In the genomic region with DNA sequence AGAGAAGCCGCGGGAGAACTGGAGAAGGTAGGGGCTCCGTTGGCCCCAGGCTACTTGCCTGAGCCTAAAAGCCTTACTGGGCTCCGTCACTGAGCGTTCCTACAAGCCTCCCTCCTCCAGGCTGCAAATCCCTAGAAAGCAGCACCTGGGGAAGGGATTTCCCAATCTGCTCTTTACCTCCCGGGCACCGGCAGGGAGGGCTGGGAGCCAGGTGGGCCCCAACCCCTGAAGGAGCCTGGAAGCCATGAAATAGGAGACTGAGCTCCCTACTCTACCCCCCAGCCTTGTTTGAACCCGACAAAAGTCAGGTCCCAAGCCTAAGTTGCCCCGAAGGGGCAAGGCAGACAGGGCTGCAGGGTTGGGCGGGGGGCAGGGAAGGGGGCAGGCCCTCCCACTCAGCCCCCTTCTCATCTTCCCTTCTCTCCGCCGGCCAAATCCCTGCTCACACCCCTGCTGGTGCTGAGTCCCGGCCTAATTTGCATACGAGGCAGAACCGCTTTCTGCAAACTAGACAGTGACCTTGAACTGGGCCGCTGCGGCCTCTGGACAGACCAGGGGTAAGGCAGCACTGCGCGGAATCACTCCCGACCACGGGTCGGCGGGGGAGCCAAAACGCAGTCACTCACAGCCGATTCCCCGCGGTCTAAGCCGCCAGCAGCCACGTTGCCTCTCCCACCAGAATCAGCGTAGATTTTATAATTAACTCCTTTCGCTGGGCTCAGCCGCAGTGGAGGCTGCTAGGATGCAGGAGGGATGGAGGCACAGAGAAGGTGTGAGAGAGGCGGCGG, we compare ENCODE assay signal across 26 cellular contexts. TPM values are rescaled to one million over a fixed set of nuclear protein-coding genes. Genes with fewer than 3 reads are reported as not detected.
A peak's percentile ranks its signal among the peaks of the same experiment; 100 is the strongest.
DNase-seq lines count a peak whose midpoint lies in the region; ATAC-seq, FAIRE-seq and TF ChIP-seq lines count a peak whose summit lies in the region.
"Had no signal": no experiment of that assay in that cellular context is flagged by ENCODE, and none has a peak within 500 bp of the region (broad histone marks: within the 10 kb centered on the region; RNA-seq: fewer than 3 reads in every experiment).

No MANE protein-coding gene starts in this region.

- H4K91ac ChIP-seq in H1 (replicated peaks; ENCODE audit: insufficient read length, low read length) (no peak overlapping the region), neuronal stem cell (ENCODE audit: low read depth, low read length, poor library complexity) (no peak overlapping the region)

- CTCF ChIA-PET in H1 (lab: Charles Lee; ENCODE audit: partially characterized antibody): interaction anchor here (0.7 to 5.6 kb wide), 8 partner anchors 11 to 246 kb away, joined by 3 to 40 read pairs (median 6); a partner anchor contains a TSS

- 8% methylated on average over 34 of the region's 34 CpGs; no CpG with 5 or more reads in 1 of the 2 experiments for WGBS in H1 (ENCODE audit: extremely low coverage in 1 of 2, insufficient coverage in 1 of 2, insufficient read length in 1 of 2, insufficient replicate concordance in 2 of 2, low coverage in 1 of 2, low lambda C conversion rate in 2 of 2, missing lambda C conversion rate in 1 of 2), 2 experiments
- WGBS in neuronal stem cell (ENCODE audit: extremely low coverage in 2 of 2, insufficient read length in 2 of 2, insufficient replicate concordance in 1 of 2), 2 donors: no CpG with 5 or more reads among the region's 34 CpGs

- TF ChIP-seq EP300 in H1 (IDR thresholded peaks at IDR 0.05; ENCODE audit: borderline replicate concordance in 1 of 2, low read depth in 2 of 2, low read length in 2 of 2): no peak

- H3K9me3 ChIP-seq in NT2/D1 (ENCODE audit: insufficient read depth, low read length) (no peaks in the 10 kb centered on the region), H1 (ENCODE audit: insufficient read depth in 2 of 2, low read depth in 1 of 2, low read length in 1 of 2) (no peaks in the 10 kb centered on the region; a peak in 1 of 4 replicates), neuronal stem cell (replicated peaks in 1 of 2; ENCODE audit: control insufficient read depth in 2 of 2, insufficient read depth in 1 of 2, low read depth in 1 of 2, low read length in 2 of 2) (peaks cover 0 to 8% of the 10 kb centered on the region in 2 donors), HAP-1 (no peaks in the 10 kb centered on the region)
- H3K9me3 ChIP-seq: neutrophil had no signal

- H2BK5ac ChIP-seq in H1 (ENCODE audit: low read depth, low read length) (no peak overlapping the region), neuronal stem cell (ENCODE audit: low read length) (no peak overlapping the region)

- no peak overlapping the region for H3K4me2 ChIP-seq in H1 (ENCODE audit: insufficient read depth in 1 of 2, low read depth in 2 of 2, low read length in 2 of 2)
- H3K4me2 ChIP-seq in neuronal stem cell (ENCODE audit: insufficient read depth, low read length, poor library complexity, severe bottlenecking): peak overlapping the region; percentile 11

- H3K27me3 ChIP-seq in NT2/D1 (ENCODE audit: insufficient read depth, insufficient read length) (peaks cover 96% of the 10 kb centered on the region), H1 (replicated peaks in 1 of 4; ENCODE audit: control insufficient read depth in 3 of 4, extremely low read depth in 1 of 4, insufficient read depth in 3 of 4, low read length in 3 of 4) (peaks cover 98 to 100% (median 100%) of the 10 kb centered on the region in 4 experiments), neuronal stem cell (ENCODE audit: control insufficient read depth in 3 of 3, insufficient read depth in 3 of 3, low read depth in 1 of 3, low read length in 3 of 3) (peaks cover 72 to 100% (median 99%) of the 10 kb centered on the region in 3 experiments), HAP-1 (ENCODE audit: low read depth) (peaks cover 6% of the 10 kb centered on the region)

- H3K36me3 Mint-ChIP-seq in activated T-cell treated with anti-CD3 and anti-CD28 coated beads, Interleukin-2, amount 50 U/mL, for 24 hours (ENCODE audit: low read depth): no peaks in the 10 kb centered on the region
- H3K36me3 Mint-ChIP-seq: CD4-positive, CD25-positive, alpha-beta regulatory T cell had no signal

- no peak overlapping the region for H4K5ac ChIP-seq in H1 (ENCODE audit: insufficient read length, low read depth, low read length)

- FAIRE-seq in H1 (lab: Jason Lieb, UNC): no peak
- FAIRE-seq: bronchial epithelial cell, TTC549 had no signal

- no peak overlapping the region for H2BK20ac ChIP-seq in H1 (ENCODE audit: low read length)

- H3K14ac ChIP-seq in H1 (ENCODE audit: insufficient read length) (no peak overlapping the region), neuronal stem cell (ENCODE audit: low read length) (peak overlapping the region; percentile 38)

- no peak overlapping the region for H3K27ac ChIP-seq in H1 (ENCODE audit: low read depth, low read length)
- no peak overlapping the region for H3K27ac ChIP-seq in neuronal stem cell (replicated peaks; ENCODE audit: low read length)
- H3K27ac ChIP-seq: dorsolateral prefrontal cortex, gastroesophageal sphincter, neutrophil, spleen had no signal

- no peak overlapping the region for H2BK15ac ChIP-seq in H1 (ENCODE audit: low read length)
- H2BK15ac ChIP-seq in neuronal stem cell (ENCODE audit: low read length): no peak overlapping the region

- H3K4me3 Mint-ChIP-seq in activated T-cell treated with anti-CD3 and anti-CD28 coated beads, Interleukin-2, amount 50 U/mL, for 24 hours: no peak overlapping the region
- H3K4me3 Mint-ChIP-seq: activated T-cell treated with anti-CD3 and anti-CD28 coated beads, Interleukin-2, amount 50 U/mL, for 4 hours had no signal

- H3K4ac ChIP-seq in H1 (replicated peaks; ENCODE audit: insufficient read length, low read depth, low read length): no peak overlapping the region
- no peak overlapping the region for H3K4ac ChIP-seq in neuronal stem cell (ENCODE audit: low read length)

- in situ Hi-C loops in HAP-1 (cut with MboI; ENCODE audit: low sequenced_read_pairs): no loop called here

- peaks cover 18% of the 10 kb centered on the region for H3K4me1 Mint-ChIP-seq in activated T-cell treated with anti-CD3 and anti-CD28 coated beads, Interleukin-2, amount 50 U/mL, for 24 hours (ENCODE audit: low read depth)

- H3K36me3 ChIP-seq in NT2/D1 (ENCODE audit: insufficient read depth, insufficient read length, low read length) (no peaks in the 10 kb centered on the region), H1 (ENCODE audit: control insufficient read depth in 2 of 4, insufficient read depth in 4 of 4, low read length in 3 of 4) (peaks cover 0 to 9% (median 0%) of the 10 kb centered on the region in 4 experiments; a peak in 1 of 8 replicates), neuronal stem cell (replicated peaks in 1 of 2; ENCODE audit: control insufficient read depth in 2 of 2, insufficient read depth in 2 of 2, low read length in 2 of 2) (no peaks in the 10 kb centered on the region), HAP-1 (replicated peaks) (no peaks in the 10 kb centered on the region; the same call in 1 of the 2 replicates)
- H3K36me3 ChIP-seq: gastroesophageal sphincter, neutrophil, spleen had no signal

- DNase-seq in activated T-cell treated with anti-CD3 and anti-CD28 coated beads, Interleukin-2, amount 50 U/mL, for 24 hours: no peak
- DNase-seq in activated T-cell treated with anti-CD3 and anti-CD28 coated beads, Interleukin-2, amount 50 U/mL, for 48 hours: no peak
- DNase-seq in NT2/D1 (ENCODE audit: low read depth, low spot score) (no peak), H1 (ENCODE audit: low read depth in 1 of 2, low spot score in 2 of 2) (peak in 1 of 2 experiments; percentile 61), neuronal stem cell (ENCODE audit: low spot score) (no peak), HAP-1 (ENCODE audit: low spot score in 2 of 2) (no peak), COR-L47 (lab: John Stamatoyannopoulos, UW) (no peak)
- DNase-seq: activated CD4-positive, alpha-beta T cell treated with anti-CD3 and anti-CD28 coated beads, Interleukin-2, amount 50 U/mL, for 1 hour; activated T-cell treated with anti-CD3 and anti-CD28 coated beads, Interleukin-2, amount 50 U/mL, for 4 hours; CD4-positive, CD25-positive, alpha-beta regulatory T cell; DND-41; dorsolateral prefrontal cortex; erythroblast; NCI-H1092; NCI-H2081 treated with DMSO at 0.1 percent for 48 hours; NK-92 treated with Interleukin-12 subunit alpha and Interleukin-12 subunit beta, amount 100 ng/mL, for 24 hours; RPMI8226; spleen; stimulated activated CD8-positive, alpha-beta memory T cell treated with anti-CD3 and anti-CD28 coated beads, Interleukin-4, amount 100 ng/mL, for 48 hours had no signal

- no peaks in the 10 kb centered on the region for H3K9me3 Mint-ChIP-seq in activated T-cell treated with anti-CD3 and anti-CD28 coated beads, Interleukin-2, amount 50 U/mL, for 24 hours
- H3K9me3 Mint-ChIP-seq: activated T-cell treated with anti-CD3 and anti-CD28 coated beads, Interleukin-2, amount 50 U/mL, for 4 hours had no signal

- H3K23me2 ChIP-seq in H1 (ENCODE audit: low read depth, low read length): no peaks in the 10 kb centered on the region

- no peak overlapping the region for H2AFZ ChIP-seq in H1 (ENCODE audit: low read length)
- H2AFZ ChIP-seq in neuronal stem cell (ENCODE audit: low read length): no peak overlapping the region

- H3K23ac ChIP-seq in H1 (ENCODE audit: insufficient read length) (no peak overlapping the region), neuronal stem cell (ENCODE audit: low read depth, low read length, poor library complexity) (peak overlapping the region; percentile 89)

- H2BK120ac ChIP-seq in H1 (replicated peaks; ENCODE audit: low read depth, low read length): no peak overlapping the region
- H2BK120ac ChIP-seq in neuronal stem cell (ENCODE audit: low read depth, low read length): no peak overlapping the region

- no peak overlapping the region for H2AK5ac ChIP-seq in H1 (ENCODE audit: low read depth, low read length)
- no peak overlapping the region for H2AK5ac ChIP-seq in neuronal stem cell (ENCODE audit: low read depth, low read length)

- ATAC-seq in HG03460 (IDR thresholded peaks at IDR 0.05; ENCODE audit: unreplicated experiment): no peak
- ATAC-seq: activated T-cell treated with anti-CD3 and anti-CD28 coated beads, Interleukin-2, amount 50 U/mL, for 4 hours; gastroesophageal sphincter had no signal

- no peak for TF ChIP-seq POLR2A in H1 (IDR thresholded peaks at IDR 0.05; ENCODE audit: control extremely low read depth in 1 of 2, low read depth in 2 of 2, low read length in 2 of 2)

- peaks cover 97% of the 10 kb centered on the region for H3K27me3 Mint-ChIP-seq in activated T-cell treated with anti-CD3 and anti-CD28 coated beads, Interleukin-2, amount 50 U/mL, for 24 hours

- no peak for TF ChIP-seq RAD21 in H1 (IDR thresholded peaks at IDR 0.05 in 1 of 2, conservative IDR thresholded peaks at IDR 0.05 in 1 of 2; ENCODE audit: low read depth in 2 of 2, low read length in 2 of 2)

- peak overlapping the region; percentile 44 for H3K27ac Mint-ChIP-seq in activated T-cell treated with anti-CD3 and anti-CD28 coated beads, Interleukin-2, amount 50 U/mL, for 24 hours

- H3K79me1 ChIP-seq in H1 (ENCODE audit: low read depth, low read length) (no peaks in the 10 kb centered on the region), neuronal stem cell (ENCODE audit: low read depth, low read length) (peaks cover 3% of the 10 kb centered on the region)

- H3K4me1 ChIP-seq in NT2/D1 (ENCODE audit: insufficient read depth, insufficient read length) (peaks cover 37% of the 10 kb centered on the region), H1 (replicated peaks in 1 of 4; ENCODE audit: control insufficient read depth in 3 of 4, insufficient read depth in 4 of 4, low read length in 3 of 4) (peaks cover 0 to 16% (median 4%) of the 10 kb centered on the region in 4 experiments; a peak in 6 of 7 replicates), neuronal stem cell (ENCODE audit: control insufficient read depth in 2 of 2, insufficient read depth in 1 of 2, low read depth in 1 of 2, low read length in 2 of 2) (no peaks in the 10 kb centered on the region), HAP-1 (peaks cover 8% of the 10 kb centered on the region)

- H3K9ac ChIP-seq in NT2/D1 (ENCODE audit: insufficient read length, low read depth) (peak overlapping the region; percentile 63), H1 (replicated peaks in 1 of 4; ENCODE audit: extremely low read depth in 1 of 4, low read depth in 3 of 4, low read length in 3 of 4) (no peak overlapping the region), neuronal stem cell (ENCODE audit: low read depth, low read length, poor library complexity) (no peak overlapping the region)

- POLR2A ChIA-PET in H1 (lab: Charles Lee; ENCODE audit: partially characterized antibody): interaction anchor here (1.0 to 3.2 kb wide), 2 partner anchors 13 to 15 kb away, joined by 3 to 12 read pairs; a partner anchor contains a TSS

- H3K18ac ChIP-seq in H1 (ENCODE audit: extremely low read depth, low read length) (peak overlapping the region; percentile 1; the same call in 1 of the 2 replicates), neuronal stem cell (ENCODE audit: low read length) (no peak overlapping the region)

- H3K79me2 ChIP-seq in H1 (ENCODE audit: control insufficient read depth in 1 of 2, insufficient read depth in 2 of 2, low read length in 2 of 2): no peaks in the 10 kb centered on the region

- peaks cover 25 to 41% of the 10 kb centered on the region in 2 experiments for H4K20me1 ChIP-seq in H1 (replicated peaks in 1 of 2; ENCODE audit: control insufficient read depth in 1 of 2, insufficient read depth in 2 of 2, low read length in 2 of 2)

- no peak overlapping the region for H3K56ac ChIP-seq in H1 (replicated peaks; ENCODE audit: insufficient read length, low read depth, low read length)

- peak overlapping the region; percentile 12 for H3K4me3 ChIP-seq in NT2/D1 (ENCODE audit: insufficient read length, low read depth)
- no peak overlapping the region for H3K4me3 ChIP-seq in H1 (ENCODE audit: extremely low read depth in 1 of 4, insufficient read depth in 2 of 4, low read depth in 3 of 4, low read length in 4 of 4)
- H3K4me3 ChIP-seq in neuronal stem cell (ENCODE audit: low read length in 2 of 2): no peak overlapping the region
- no peak overlapping the region for H3K4me3 ChIP-seq in HAP-1
- H3K4me3 ChIP-seq: dorsolateral prefrontal cortex, gastroesophageal sphincter, spleen had no signal

- H4K8ac ChIP-seq in H1 (ENCODE audit: extremely low read depth, insufficient read depth, low read length) (no peak overlapping the region), neuronal stem cell (ENCODE audit: low read depth, low read length) (no peak overlapping the region)

- H2BK12ac ChIP-seq in H1 (ENCODE audit: low read depth, low read length) (peak overlapping the region; percentile 94), neuronal stem cell (ENCODE audit: low read length) (no peak overlapping the region)

- no peak for TF ChIP-seq CTCF in H1 (IDR thresholded peaks at IDR 0.05; ENCODE audit: control extremely low read depth in 1 of 3, insufficient read depth in 1 of 3, low read depth in 1 of 3, low read length in 3 of 3)

RNA-seq across cellular contexts. Expression of a gene that starts 3.7 kb away (rescaled TPM):
- not detected in 2 replicates for total RNA-seq in H1 (2021; fragmentation: NEBNext Ultra II Directional; extraction: Animal tissue kit (Norgen Biotek cat#: 25700))
- polyA plus RNA-seq in H1 (2011; rRNA removed): not detected in 2 replicates
- not detected for polyA plus RNA-seq in H1 (2011; cell fraction: cytosol; rRNA removed)
- polyA plus RNA-seq in H1 (2011; cell fraction: nucleus; rRNA removed): not detected
- polyA plus RNA-seq in H1 (2012, experiment 1 of 2): not detected in 4 replicates
- not detected for polyA plus RNA-seq in H1 (2012, experiment 2 of 2)
- not detected for polyA plus RNA-seq in H1 (2013, experiment 1 of 2)
- polyA plus RNA-seq in H1 (2013, experiment 2 of 2): not detected
- not detected in 2 replicates for polyA minus RNA-seq in H1 (2011; rRNA and poly(A)+ RNA removed)
- not detected for polyA minus RNA-seq in H1 (2011; cell fraction: cytosol; rRNA and poly(A)+ RNA removed)
- not detected for polyA minus RNA-seq in H1 (2011; cell fraction: nucleus; rRNA and poly(A)+ RNA removed)
- not detected for polyA plus RNA-seq in neuronal stem cell (2013, experiment 1 of 2)
- polyA plus RNA-seq in neuronal stem cell (2013, experiment 2 of 2): not detected
- total RNA-seq: activated T-cell treated with anti-CD3 and anti-CD28 coated beads, Interleukin-2, amount 50 U/mL, for 4 hours; bronchial epithelial cell; CD4-positive, CD25-positive, alpha-beta regulatory T cell; dorsolateral prefrontal cortex; gastroesophageal sphincter; NCI-H460; spleen had no signal
- polyA plus RNA-seq: CD4-positive, CD25-positive, alpha-beta regulatory T cell; spleen had no signal

RNA-seq across cellular contexts. Expression of a gene that starts 12.4 kb away (rescaled TPM):
- total RNA-seq in H1 (2021; fragmentation: NEBNext Ultra II Directional; extraction: Animal tissue kit (Norgen Biotek cat#: 25700)): 0.13 TPM in 1 of 2 replicates, not detected in the other
- polyA plus RNA-seq in H1 (2011; rRNA removed): 0.02 TPM in 1 of 2 replicates, not detected in the other
- not detected for polyA plus RNA-seq in H1 (2011; cell fraction: cytosol; rRNA removed)
- polyA plus RNA-seq in H1 (2011; cell fraction: nucleus; rRNA removed): not detected
- polyA plus RNA-seq in H1 (2012, experiment 1 of 2): not detected in 4 replicates
- polyA plus RNA-seq in H1 (2012, experiment 2 of 2): 0.10 TPM
- polyA plus RNA-seq in H1 (2013, experiment 1 of 2): 0.02 TPM
- not detected for polyA plus RNA-seq in H1 (2013, experiment 2 of 2)
- polyA minus RNA-seq in H1 (2011; rRNA and poly(A)+ RNA removed): not detected in 2 replicates
- not detected for polyA minus RNA-seq in H1 (2011; cell fraction: cytosol; rRNA and poly(A)+ RNA removed)
- polyA minus RNA-seq in H1 (2011; cell fraction: nucleus; rRNA and poly(A)+ RNA removed): not detected
- polyA plus RNA-seq in neuronal stem cell (2013, experiment 1 of 2): not detected
- 0.01 TPM for polyA plus RNA-seq in neuronal stem cell (2013, experiment 2 of 2)
- total RNA-seq: activated T-cell treated with anti-CD3 and anti-CD28 coated beads, Interleukin-2, amount 50 U/mL, for 4 hours; bronchial epithelial cell; CD4-positive, CD25-positive, alpha-beta regulatory T cell; dorsolateral prefrontal cortex; gastroesophageal sphincter; spleen had no signal
- polyA plus RNA-seq: CD4-positive, CD25-positive, alpha-beta regulatory T cell; spleen had no signal

RNA-seq across cellular contexts. Expression of a gene that starts 21.9 kb away (rescaled TPM):
- not detected in 2 replicates for total RNA-seq in H1 (2021; fragmentation: NEBNext Ultra II Directional; extraction: Animal tissue kit (Norgen Biotek cat#: 25700))
- polyA plus RNA-seq in H1 (2011; rRNA removed): not detected in 2 replicates
- not detected for polyA plus RNA-seq in H1 (2011; cell fraction: cytosol; rRNA removed)
- polyA plus RNA-seq in H1 (2011; cell fraction: nucleus; rRNA removed): not detected
- not detected in 4 replicates for polyA plus RNA-seq in H1 (2012, experiment 1 of 2)
- not detected for polyA plus RNA-seq in H1 (2012, experiment 2 of 2)
- polyA plus RNA-seq in H1 (2013, experiment 1 of 2): not detected
- polyA plus RNA-seq in H1 (2013, experiment 2 of 2): not detected
- not detected in 2 replicates for polyA minus RNA-seq in H1 (2011; rRNA and poly(A)+ RNA removed)
- polyA minus RNA-seq in H1 (2011; cell fraction: cytosol; rRNA and poly(A)+ RNA removed): 0.88 TPM
- polyA minus RNA-seq in H1 (2011; cell fraction: nucleus; rRNA and poly(A)+ RNA removed): 0.40 TPM
- not detected for polyA plus RNA-seq in neuronal stem cell (2013, experiment 1 of 2)
- polyA plus RNA-seq in neuronal stem cell (2013, experiment 2 of 2): not detected
- total RNA-seq: activated T-cell treated with anti-CD3 and anti-CD28 coated beads, Interleukin-2, amount 50 U/mL, for 4 hours; bronchial epithelial cell; CD4-positive, CD25-positive, alpha-beta regulatory T cell; dorsolateral prefrontal cortex; gastroesophageal sphincter; HT-29; spleen had no signal
- polyA plus RNA-seq: CD4-positive, CD25-positive, alpha-beta regulatory T cell; spleen had no signal

RNA-seq across cellular contexts. Expression of a gene that starts 23.8 kb away (rescaled TPM):
- not detected in 2 replicates for total RNA-seq in H1 (2021; fragmentation: NEBNext Ultra II Directional; extraction: Animal tissue kit (Norgen Biotek cat#: 25700))
- not detected in 2 replicates for polyA plus RNA-seq in H1 (2011; rRNA removed)
- not detected for polyA plus RNA-seq in H1 (2011; cell fraction: cytosol; rRNA removed)
- not detected for polyA plus RNA-seq in H1 (2011; cell fraction: nucleus; rRNA removed)
- polyA plus RNA-seq in H1 (2012, experiment 1 of 2): not detected in 4 replicates
- not detected for polyA plus RNA-seq in H1 (2012, experiment 2 of 2)
- not detected for polyA plus RNA-seq in H1 (2013, experiment 1 of 2)
- polyA plus RNA-seq in H1 (2013, experiment 2 of 2): not detected
- polyA minus RNA-seq in H1 (2011; rRNA and poly(A)+ RNA removed): not detected in 2 replicates
- not detected for polyA minus RNA-seq in H1 (2011; cell fraction: cytosol; rRNA and poly(A)+ RNA removed)
- not detected for polyA minus RNA-seq in H1 (2011; cell fraction: nucleus; rRNA and poly(A)+ RNA removed)
- not detected for polyA plus RNA-seq in neuronal stem cell (2013, experiment 1 of 2)
- not detected for polyA plus RNA-seq in neuronal stem cell (2013, experiment 2 of 2)
- total RNA-seq: activated T-cell treated with anti-CD3 and anti-CD28 coated beads, Interleukin-2, amount 50 U/mL, for 4 hours; bronchial epithelial cell; CD4-positive, CD25-positive, alpha-beta regulatory T cell; dorsolateral prefrontal cortex; spleen had no signal
- polyA plus RNA-seq: CD4-positive, CD25-positive, alpha-beta regulatory T cell; spleen had no signal

RNA-seq across cellular contexts. Expression of a gene that starts 34.0 kb away (rescaled TPM):
- total RNA-seq in H1 (2021; fragmentation: NEBNext Ultra II Directional; extraction: Animal tissue kit (Norgen Biotek cat#: 25700)): not detected in 2 replicates
- not detected in 2 replicates for polyA plus RNA-seq in H1 (2011; rRNA removed)
- not detected for polyA plus RNA-seq in H1 (2011; cell fraction: cytosol; rRNA removed)
- not detected for polyA plus RNA-seq in H1 (2011; cell fraction: nucleus; rRNA removed)
- polyA plus RNA-seq in H1 (2012, experiment 1 of 2): not detected in 4 replicates
- 0.20 TPM for polyA plus RNA-seq in H1 (2012, experiment 2 of 2)
- not detected for polyA plus RNA-seq in H1 (2013, experiment 1 of 2)
- not detected for polyA plus RNA-seq in H1 (2013, experiment 2 of 2)
- polyA minus RNA-seq in H1 (2011; rRNA and poly(A)+ RNA removed): not detected in 2 replicates
- polyA minus RNA-seq in H1 (2011; cell fraction: cytosol; rRNA and poly(A)+ RNA removed): not detected
- polyA minus RNA-seq in H1 (2011; cell fraction: nucleus; rRNA and poly(A)+ RNA removed): not detected
- polyA plus RNA-seq in neuronal stem cell (2013, experiment 1 of 2): not detected
- polyA plus RNA-seq in neuronal stem cell (2013, experiment 2 of 2): not detected
- total RNA-seq: activated T-cell treated with anti-CD3 and anti-CD28 coated beads, Interleukin-2, amount 50 U/mL, for 4 hours; bronchial epithelial cell; CD4-positive, CD25-positive, alpha-beta regulatory T cell; gastroesophageal sphincter; HT-29; spleen had no signal
- polyA plus RNA-seq: CD4-positive, CD25-positive, alpha-beta regulatory T cell; spleen had no signal
